ENCODE assay signal across 19 cellular contexts in the genomic region with DNA sequence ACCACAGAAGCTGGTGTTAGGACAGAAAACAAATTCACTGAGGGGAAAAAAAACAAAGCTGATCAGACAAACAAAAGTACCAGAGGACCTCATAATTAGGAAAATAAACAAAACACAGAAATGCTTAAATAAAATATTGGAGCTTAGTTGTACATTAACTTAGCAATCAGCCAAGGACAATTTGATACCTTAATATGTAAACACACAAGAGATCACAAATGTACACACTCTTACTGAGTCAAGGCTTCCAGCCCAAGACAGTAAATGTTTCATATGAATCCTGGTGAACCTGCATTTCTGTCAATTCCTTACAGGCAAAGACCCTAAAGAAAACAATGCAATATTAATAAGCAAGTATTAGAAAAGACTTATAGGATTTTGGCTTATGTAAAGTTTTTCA.
DNase-seq lines count a peak whose midpoint lies in the region; ATAC-seq and TF ChIP-seq lines count a peak whose summit lies in the region.
"Had no signal": no experiment of that assay in that cellular context is flagged by ENCODE, and none has a peak within 500 bp of the region (broad histone marks: within the 10 kb centered on the region; RNA-seq: fewer than 3 reads in every experiment).

No MANE protein-coding gene starts in this region.

- peak; percentile 20 for DNase-seq in DMS53 treated with DMSO at 0.1 percent for 48 hours (lab: John Stamatoyannopoulos, UW; ENCODE audit: unreplicated experiment)
- no peak for DNase-seq in progenitor cell of endocrine pancreas (ENCODE audit: low spot score, unreplicated experiment)
- no peak for DNase-seq in dorsolateral prefrontal cortex
- no peak for DNase-seq in stimulated activated CD8-positive, alpha-beta memory T cell treated with anti-CD3 and anti-CD28 coated beads, Interleukin-4, amount 100 ng/mL, for 48 hours
- DNase-seq: Caco-2; CD4-positive, CD25-positive, alpha-beta regulatory T cell; CD8-positive, alpha-beta T cell; DMS153; DMS79 treated with DMSO at 0.1 percent for 48 hours; GF-D8; GOT3; HFFc6 had no signal

- no peaks in the 10 kb centered on the region for H3K36me3 Mint-ChIP-seq in progenitor cell of endocrine pancreas (ENCODE audit: insufficient read depth)
- H3K36me3 Mint-ChIP-seq: CD4-positive, CD25-positive, alpha-beta regulatory T cell; CD8-positive, alpha-beta T cell had no signal

- H3K27ac ChIP-seq in 22Rv1 (peak overlapping the region; percentile 26; the same call in 1 of the 2 replicates), VCaP (peak overlapping the region; percentile 96), dorsolateral prefrontal cortex (no peak overlapping the region)
- H3K27ac ChIP-seq: BLaER1, C4-2B had no signal

- H3K27me3 ChIP-seq in dorsolateral prefrontal cortex: peaks cover 0 to 2% (median 0%) of the 10 kb centered on the region in 45 donors
- H3K27me3 ChIP-seq: BLaER1 had no signal

- H3K27me3 Mint-ChIP-seq in progenitor cell of endocrine pancreas: no peaks in the 10 kb centered on the region
- H3K27me3 Mint-ChIP-seq: B cell; CD4-positive, CD25-positive, alpha-beta regulatory T cell had no signal

- H3K4me1 Mint-ChIP-seq in progenitor cell of endocrine pancreas (ENCODE audit: low read depth): peaks cover 10% of the 10 kb centered on the region
- H3K4me1 Mint-ChIP-seq: B cell; CD4-positive, CD25-positive, alpha-beta regulatory T cell had no signal

- peak overlapping the region; percentile 30 for H3K27ac Mint-ChIP-seq in progenitor cell of endocrine pancreas
- H3K27ac Mint-ChIP-seq: B cell; CD4-positive, CD25-positive, alpha-beta regulatory T cell; CD8-positive, alpha-beta T cell; HFFc6 had no signal

- intact Hi-C loops in dorsolateral prefrontal cortex (cut with DNase I): no loop called here

- H3K4me3 Mint-ChIP-seq in progenitor cell of endocrine pancreas (ENCODE audit: low read depth): no peak overlapping the region
- H3K4me3 Mint-ChIP-seq: B cell; CD4-positive, CD25-positive, alpha-beta regulatory T cell; CD8-positive, alpha-beta T cell; HFFc6 had no signal

- H3K4me3 ChIP-seq in dorsolateral prefrontal cortex: no peak overlapping the region
- H3K4me3 ChIP-seq: BLaER1, HAP-1 had no signal

- no peaks in the 10 kb centered on the region for H3K9me3 Mint-ChIP-seq in progenitor cell of endocrine pancreas (ENCODE audit: low read depth)
- H3K9me3 Mint-ChIP-seq: CD8-positive, alpha-beta T cell had no signal

- TF ChIP-seq CTCF in 22Rv1 (IDR thresholded peaks at IDR 0.05): no peak
- TF ChIP-seq CTCF in VCaP (conservative IDR thresholded peaks at IDR 0.05): no peak
- no peak for TF ChIP-seq CTCF in progenitor cell of endocrine pancreas (IDR thresholded peaks at IDR 0.05; ENCODE audit: unreplicated experiment)
- no peak for TF ChIP-seq CTCF in dorsolateral prefrontal cortex (IDR thresholded peaks at IDR 0.05 in 54 of 56, conservative IDR thresholded peaks at IDR 0.05 in 2 of 56; ENCODE audit: low read depth in 1 of 56, partially characterized antibody in 56 of 56)

- ATAC-seq in HG02938 (IDR thresholded peaks at IDR 0.05; ENCODE audit: unreplicated experiment): no peak
- ATAC-seq: CD8-positive, alpha-beta T cell had no signal

Comparison
In these comparisons a context has a peak if more than half of its experiments do, and no peak if none do; other contexts are left out.
1. H3K27ac ChIP-seq: peak in 22Rv1 (single experiment) and VCaP (single experiment); none in dorsolateral prefrontal cortex (0 of 59).